ENCODE assay signal across 11 cellular contexts in genomic region chr17:1360975-1361374, GRCh38. TPM values are rescaled to one million over a fixed set of nuclear protein-coding genes. Genes with fewer than 3 reads are reported as not detected.
A peak's percentile ranks its signal among the peaks of the same experiment; 100 is the strongest.
DNase-seq lines count a peak whose midpoint lies in the region; ATAC-seq and TF ChIP-seq lines count a peak whose summit lies in the region.
"Had no signal": no experiment of that assay in that cellular context is flagged by ENCODE, and none has a peak within 500 bp of the region (broad histone marks: within the 10 kb centered on the region; RNA-seq: fewer than 3 reads in every experiment).

No MANE protein-coding gene starts in this region.

- DNase-seq in activated naive CD4-positive, alpha-beta T cell treated with Interleukin-2 at 50 U/mL for 16 hours = peak; percentile 29
- no peak for DNase-seq in activated naive CD4-positive, alpha-beta T cell (lab: John Stamatoyannopoulos, UW)
- DNase-seq in activated CD4-positive, alpha-beta memory T cell treated with anti-CD3 and anti-CD28 coated beads, Interleukin-2, amount 10 ng/mL, durations not matched to agents 7 days and 5 days = peak; percentile 48
- DNase-seq in fibroblast of lung (ENCODE audit: low read depth in 2 of 2) (no peak), stomach (no peak), sciatic nerve (ENCODE audit: low spot score) (no peak), Caco-2 (no peak)
- DNase-seq: NCI-H2107, posterior cingulate gyrus had no signal

- H3K27ac Mint-ChIP-seq in activated CD4-positive, alpha-beta memory T cell treated with anti-CD3 and anti-CD28 coated beads, Interleukin-2, amount 10 ng/mL, durations not matched to agents 7 days and 5 days = peak overlapping the region; percentile 90
- no peak overlapping the region for H3K27ac Mint-ChIP-seq in Caco-2 (ENCODE audit: unreplicated experiment)
- H3K27ac Mint-ChIP-seq: type B pancreatic cell had no signal

- H3K36me3 ChIP-seq in fibroblast of lung (ENCODE audit: control insufficient read depth, insufficient read depth, low read length) (peaks cover 14% of the 10 kb centered on the region), stomach (peaks cover 30 to 86% (median 72%) of the 10 kb centered on the region in 4 donors), Caco-2 (ENCODE audit: control insufficient read depth, insufficient read depth, low read length) (peaks cover 3% of the 10 kb centered on the region)

- intact Hi-C loops in stomach (cut with DNase I; ENCODE audit: low total_unique reads) = loop anchor here (10.0 kb wide), 1 partner anchor 154 kb away; the partner anchor contains the start of gene INPP5K
- intact Hi-C loops in sciatic nerve (cut with DNase I) = no loop called here
- intact Hi-C loops in Caco-2 (cut with micrococcal nuclease; ENCODE audit: unreplicated experiment) = loop anchor here (10.0 kb wide), 1 partner anchor 54 kb away; no protein-coding TSS in a partner anchor

- H3K27me3 ChIP-seq in fibroblast of lung (ENCODE audit: control insufficient read depth, insufficient read depth, low read length) (no peaks in the 10 kb centered on the region), stomach (no peaks in the 10 kb centered on the region), Caco-2 (replicated peaks; ENCODE audit: control insufficient read depth, insufficient read depth, low read length) (no peaks in the 10 kb centered on the region)

- no peak for ATAC-seq in sciatic nerve
- ATAC-seq in HG02610 (IDR thresholded peaks at IDR 0.05; ENCODE audit: unreplicated experiment) = no peak

- H3K4me3 Mint-ChIP-seq in activated CD4-positive, alpha-beta memory T cell treated with anti-CD3 and anti-CD28 coated beads, Interleukin-2, amount 10 ng/mL, durations not matched to agents 7 days and 5 days = peak overlapping the region; percentile 58
- H3K4me3 Mint-ChIP-seq in Caco-2 (ENCODE audit: unreplicated experiment) = no peak overlapping the region
- H3K4me3 Mint-ChIP-seq: type B pancreatic cell had no signal

- no peaks in the 10 kb centered on the region for H3K9me3 Mint-ChIP-seq in activated CD4-positive, alpha-beta memory T cell treated with anti-CD3 and anti-CD28 coated beads, Interleukin-2, amount 10 ng/mL, durations not matched to agents 7 days and 5 days
- H3K9me3 Mint-ChIP-seq in Caco-2 (ENCODE audit: unreplicated experiment) = no peaks in the 10 kb centered on the region
- H3K9me3 Mint-ChIP-seq: type B pancreatic cell had no signal

- H3K36me3 Mint-ChIP-seq in activated CD4-positive, alpha-beta memory T cell treated with anti-CD3 and anti-CD28 coated beads, Interleukin-2, amount 10 ng/mL, durations not matched to agents 7 days and 5 days (ENCODE audit: low read depth) = peaks cover 52% of the 10 kb centered on the region
- peaks cover 95% of the 10 kb centered on the region for H3K36me3 Mint-ChIP-seq in Caco-2 (ENCODE audit: insufficient read depth, unreplicated experiment)

- no peak for TF ChIP-seq CTCF in fibroblast of lung (conservative IDR thresholded peaks at IDR 0.05 in 1 of 2, IDR thresholded peaks at IDR 0.05 in 1 of 2; ENCODE audit: low read depth in 1 of 2, low read length in 2 of 2)
- TF ChIP-seq CTCF in stomach (IDR thresholded peaks at IDR 0.05) = no peak
- no peak for TF ChIP-seq CTCF in Caco-2 (IDR thresholded peaks at IDR 0.05; ENCODE audit: insufficient read depth in 1 of 2, low read depth in 1 of 2, low read length in 1 of 2, severe bottlenecking in 1 of 2, unreplicated experiment in 1 of 2)

- H2AFZ ChIP-seq in fibroblast of lung (ENCODE audit: low read length) = no peak overlapping the region

- no peak for TF ChIP-seq POLR2A in stomach (IDR thresholded peaks at IDR 0.05)

- peaks cover 89% of the 10 kb centered on the region for H3K79me2 ChIP-seq in fibroblast of lung (ENCODE audit: control insufficient read depth, insufficient read depth, low read length)

- no peaks in the 10 kb centered on the region for H3K9me3 ChIP-seq in fibroblast of lung (ENCODE audit: control insufficient read depth, insufficient read depth, low read depth, low read length)
- no peaks in the 10 kb centered on the region for H3K9me3 ChIP-seq in stomach
- H3K9me3 ChIP-seq in Caco-2 = no peaks in the 10 kb centered on the region

- H4K20me1 ChIP-seq in fibroblast of lung (ENCODE audit: control insufficient read depth, extremely low read depth, insufficient read depth, low read length) = peaks cover 8% of the 10 kb centered on the region

- H3K4me1 Mint-ChIP-seq in activated CD4-positive, alpha-beta memory T cell treated with anti-CD3 and anti-CD28 coated beads, Interleukin-2, amount 10 ng/mL, durations not matched to agents 7 days and 5 days = peaks cover 62% of the 10 kb centered on the region
- peaks cover 12% of the 10 kb centered on the region for H3K4me1 Mint-ChIP-seq in Caco-2 (ENCODE audit: low read depth, unreplicated experiment)

- CTCF ChIA-PET in activated CD4-positive, alpha-beta memory T cell treated with anti-CD3 and anti-CD28 coated beads, Interleukin-2, amount 10 ng/mL, durations not matched to agents 7 days and 5 days (lab: Charles Lee) = interaction anchor here (0.5 to 2.2 kb wide), 9 partner anchors 9 to 172 kb away, joined by 3 to 25 read pairs (median 6); partner anchors contain the start of gene INPP5K
- CTCF ChIA-PET in Caco-2 (lab: Charles Lee) = no interaction called here

- H3K27me3 Mint-ChIP-seq in activated CD4-positive, alpha-beta memory T cell treated with anti-CD3 and anti-CD28 coated beads, Interleukin-2, amount 10 ng/mL, durations not matched to agents 7 days and 5 days = no peaks in the 10 kb centered on the region
- H3K27me3 Mint-ChIP-seq in Caco-2 (ENCODE audit: insufficient read depth, unreplicated experiment) = no peaks in the 10 kb centered on the region
- H3K27me3 Mint-ChIP-seq: type B pancreatic cell had no signal

- H3K4me2 ChIP-seq in fibroblast of lung (ENCODE audit: extremely low read depth, insufficient read depth, low read length) = no peak overlapping the region

- H3K27ac ChIP-seq in fibroblast of lung (ENCODE audit: insufficient read depth, low read length) (peak overlapping the region; percentile 44), stomach (peak overlapping the region in 3 of 5 donors; percentile 29 to 40 (median 38))

- H3K4me3 ChIP-seq in fibroblast of lung (replicated peaks in 1 of 4; ENCODE audit: control extremely low read depth in 1 of 4, insufficient read depth in 1 of 4, low read depth in 3 of 4, low read length in 4 of 4) (no peak overlapping the region), stomach (no peak overlapping the region), Caco-2 (ENCODE audit: low read depth, low read length) (no peak overlapping the region)

- BruUV-seq in Caco-2 (replicated peaks; lab: Mats Ljungman, UMichigan) = no TSS peak

- WGBS in stomach, 5 donors = 68 to 75% (median 72%) methylated on average over 12 of the region's 12 CpGs

- peaks cover 15% of the 10 kb centered on the region for H3K4me1 ChIP-seq in fibroblast of lung (ENCODE audit: control insufficient read depth, extremely low read depth, insufficient read depth, low read length)
- H3K4me1 ChIP-seq in stomach = peaks cover 36 to 66% (median 51%) of the 10 kb centered on the region in 4 donors
- no peaks in the 10 kb centered on the region for H3K4me1 ChIP-seq in Caco-2

- H3K9ac ChIP-seq in fibroblast of lung (ENCODE audit: insufficient read depth, low read length) = no peak overlapping the region

- POLR2A ChIA-PET in activated CD4-positive, alpha-beta memory T cell treated with anti-CD3 and anti-CD28 coated beads, Interleukin-2, amount 10 ng/mL, durations not matched to agents 7 days and 5 days (lab: Charles Lee) = interaction anchor here (1.0 to 2.8 kb wide), 6 partner anchors 15 to 155 kb away, joined by 3 to 15 read pairs (median 8); partner anchors contain the start of genes INPP5K and YWHAE
- POLR2A ChIA-PET in Caco-2 (lab: Charles Lee) = no interaction called here

- no peak for TF ChIP-seq EP300 in stomach (IDR thresholded peaks at IDR 0.05)

RNA-seq across cellular contexts. Expression of gene YWHAE, which starts 39.0 kb away (rescaled TPM):
- total RNA-seq in activated CD4-positive, alpha-beta memory T cell treated with anti-CD3 and anti-CD28 coated beads, Interleukin-2, amount 10 ng/mL, durations not matched to agents 7 days and 5 days = 100 to 1,000 TPM; 352 to 374 TPM
- total RNA-seq in fibroblast of lung (307 and 364 TPM in 2 replicates), stomach (1,000 to 10,000 TPM in 2 of 5 donors, 100 to 1,000 TPM in 3; 335 to 1,151 (median 362) TPM), sciatic nerve (473 TPM), Caco-2 (2022) (915 and 956 TPM in 2 replicates)
- polyA plus RNA-seq in fibroblast of lung (1,742 and 2,155 TPM in 2 replicates), stomach (100 to 1,000 TPM; 219 to 323 (median 254) TPM)
- polyA plus RNA-seq in fibroblast of lung (2012) = 1,148 and 1,177 TPM in 2 replicates
- polyA minus RNA-seq in fibroblast of lung (ENCODE audit: low replicate concordance) = 123 and 135 TPM in 2 replicates

Comparison
In these comparisons a context has a peak if more than half of its experiments do, and no peak if none do; other contexts are left out.
1. DNase-seq: peak in activated naive CD4-positive, alpha-beta T cell treated with Interleukin-2 at 50 U/mL for 16 hours (single experiment) and activated CD4-positive, alpha-beta memory T cell treated with anti-CD3 and anti-CD28 coated beads, Interleukin-2, amount 10 ng/mL, durations not matched to agents 7 days and 5 days (single experiment); none in activated naive CD4-positive, alpha-beta T cell (0 of 4), fibroblast of lung (0 of 2), stomach (single experiment), sciatic nerve (single experiment) and Caco-2 (0 of 2).